Comparison of ENCODE assay signal across 9 cellular contexts in genomic region chr14:68520637-68521556, GRCh38.
DNase-seq lines count a peak whose midpoint lies in the region; ATAC-seq lines count a peak whose summit lies in the region.
"Had no signal": no experiment of that assay in that cellular context is flagged by ENCODE, and none has a peak within 500 bp of the region (broad histone marks: within the 10 kb centered on the region; RNA-seq: fewer than 3 reads in every experiment).

No MANE protein-coding gene starts in this region.

- WGBS in aorta, 2 donors = 90 to 93% methylated on average over 5 of the region's 5 CpGs

- intact Hi-C loops in left colon (cut with DNase I, micrococcal nuclease) (no loop called here), aorta (cut with DNase I) (loop anchor here (5.0 to 10.0 kb wide), 3 partner anchors 216 to 576 kb away; partner anchors contain the start of gene ZFP36L1 (in 1 of the 2))

- H3K27me3 ChIP-seq in stomach smooth muscle (ENCODE audit: control insufficient read depth in 1 of 2, insufficient read depth in 2 of 2, low read length in 2 of 2) (no peaks in the 10 kb centered on the region), aorta (ENCODE audit: control insufficient read depth in 1 of 2, insufficient read depth in 2 of 2, low read length in 1 of 2) (no peaks in the 10 kb centered on the region)

- no peaks in the 10 kb centered on the region for H3K9me3 ChIP-seq in stomach smooth muscle (ENCODE audit: control insufficient read depth in 2 of 2, low read length in 2 of 2)
- H3K9me3 ChIP-seq in aorta (ENCODE audit: control insufficient read depth, low read length) = no peaks in the 10 kb centered on the region

- H3K36me3 ChIP-seq in stomach smooth muscle (ENCODE audit: control insufficient read depth in 2 of 2, insufficient read depth in 2 of 2, low read length in 2 of 2) (no peaks in the 10 kb centered on the region), aorta (ENCODE audit: control insufficient read depth in 1 of 2, insufficient read depth in 2 of 2, low read length in 1 of 2) (no peaks in the 10 kb centered on the region)

- ATAC-seq in left colon (peak; percentile 89), aorta (ENCODE audit: low FRiP score) (no peak), GM19351 (IDR thresholded peaks at IDR 0.05; ENCODE audit: unreplicated experiment) (no peak)

- H3K4me3 ChIP-seq in stomach smooth muscle (ENCODE audit: low read length in 2 of 2) (no peak overlapping the region), aorta (ENCODE audit: low read length in 2 of 2) (no peak overlapping the region)

- DNase-seq in HT-29 (ENCODE audit: low spot score) = peak; percentile 80
- peak; percentile 24 for DNase-seq in SHP77 treated with DMSO at 0.1 percent for 48 hours (lab: John Stamatoyannopoulos, UW)
- DNase-seq in left colon = peak in 1 of 2 donors; percentile 66
- DNase-seq in aorta = no peak
- no peak for DNase-seq in HUDEP-2 (lab: John Stamatoyannopoulos, UW; ENCODE audit: unreplicated experiment in 76 of 76)
- no peak for DNase-seq in hippocampal formation (lab: John Stamatoyannopoulos, UW)
- DNase-seq: NCI-H1436 treated with DMSO at 0.1 percent for 48 hours had no signal

- no peak overlapping the region for H3K9ac ChIP-seq in stomach smooth muscle (ENCODE audit: low read length in 2 of 2)

- H3K4me1 ChIP-seq in stomach smooth muscle (ENCODE audit: control insufficient read depth, insufficient read depth, low read length) = peaks cover 58% of the 10 kb centered on the region
- H3K4me1 ChIP-seq in aorta (ENCODE audit: control insufficient read depth in 1 of 2, insufficient read depth in 2 of 2, low read length in 2 of 2) = peaks cover 4% of the 10 kb centered on the region in 2 donors

- H3K27ac ChIP-seq in stomach smooth muscle (ENCODE audit: low read length) (peak overlapping the region; percentile 94), aorta (ENCODE audit: low read depth in 1 of 2, low read length in 2 of 2) (peak overlapping the region in 1 of 2 donors; percentile 50)

Comparison
In these comparisons a context has a peak if more than half of its experiments do, and no peak if none do; other contexts are left out.
1. DNase-seq: peak in HT-29 (single experiment) and SHP77 treated with DMSO at 0.1 percent for 48 hours (single experiment); none in aorta (0 of 2), HUDEP-2 (0 of 76) and hippocampal formation (0 of 2).
2. intact Hi-C loops: an anchor here in aorta (5.0 to 10.0 kb wide); none called in left colon.